19 cellular contexts compared by ENCODE assay signal in genomic region chr20:51430198-51430950, GRCh38.
A peak's percentile ranks its signal among the peaks of the same experiment; 100 is the strongest.
DNase-seq lines count a peak whose midpoint lies in the region; ATAC-seq, FAIRE-seq and TF ChIP-seq lines count a peak whose summit lies in the region.
"Had no signal": no experiment of that assay in that cellular context is flagged by ENCODE, and none has a peak within 500 bp of the region (broad histone marks: within the 10 kb centered on the region; RNA-seq: fewer than 3 reads in every experiment).

No MANE protein-coding gene starts in this region.

- TF ChIP-seq POLR2A in GM12891 (IDR thresholded peaks at IDR 0.05; ENCODE audit: low read depth, low read length): no peak

- H3K4me1 Mint-ChIP-seq in CD8-positive, alpha-beta T cell (ENCODE audit: low read depth): peaks cover 51% of the 10 kb centered on the region
- H3K4me1 Mint-ChIP-seq in memory B cell: peaks cover 25% of the 10 kb centered on the region

- H2AFZ ChIP-seq in Loucy (ENCODE audit: low read length) (no peak overlapping the region), hepatocyte (no peak overlapping the region)
- H2AFZ ChIP-seq: PC-9 had no signal

- 62% methylated on average over 14 of the region's 14 CpGs for WGBS in hepatocyte (ENCODE audit: low lambda C conversion rate, missing lambda C conversion rate)

- peak overlapping the region; percentile 49 for H3K27ac Mint-ChIP-seq in CD8-positive, alpha-beta T cell
- H3K27ac Mint-ChIP-seq in memory B cell: peak overlapping the region; percentile 35

- ATAC-seq in CD8-positive, alpha-beta T cell: no peak
- ATAC-seq in memory B cell (ENCODE audit: low read depth) (no peak), HG03139 (IDR thresholded peaks at IDR 0.05; ENCODE audit: unreplicated experiment) (no peak)

- no peak for FAIRE-seq in GM12891 (lab: Jason Lieb, UNC)
- FAIRE-seq: G401.6 had no signal

- no peaks in the 10 kb centered on the region for H3K9me3 Mint-ChIP-seq in CD8-positive, alpha-beta T cell
- H3K9me3 Mint-ChIP-seq in memory B cell: no peaks in the 10 kb centered on the region

- H3K27me3 Mint-ChIP-seq in CD8-positive, alpha-beta T cell (ENCODE audit: low read depth): no peaks in the 10 kb centered on the region
- no peaks in the 10 kb centered on the region for H3K27me3 Mint-ChIP-seq in memory B cell

- H3K4me2 ChIP-seq in BLaER1 (peak overlapping the region; percentile 70), Loucy (ENCODE audit: low read depth, low read length, poor library complexity, severe bottlenecking) (peak overlapping the region; percentile 70), hepatocyte (no peak overlapping the region)
- H3K4me2 ChIP-seq: PC-9 had no signal

- H3K27me3 ChIP-seq in BLaER1 (no peaks in the 10 kb centered on the region), Loucy (ENCODE audit: insufficient read depth, low read length, poor library complexity, severe bottlenecking) (no peaks in the 10 kb centered on the region), hepatocyte (no peaks in the 10 kb centered on the region)
- no peaks in the 10 kb centered on the region for H3K27me3 ChIP-seq in CD8-positive, alpha-beta T cell (ENCODE audit: insufficient read depth, low read length)

- H3F3A ChIP-seq in Loucy (ENCODE audit: low read depth): peaks cover 15% of the 10 kb centered on the region

- H4K20me1 ChIP-seq in BLaER1 (peaks cover 22% of the 10 kb centered on the region), Loucy (ENCODE audit: insufficient read depth, low read length, poor library complexity, severe bottlenecking) (no peaks in the 10 kb centered on the region), hepatocyte (ENCODE audit: insufficient read depth, poor library complexity, severe bottlenecking) (no peaks in the 10 kb centered on the region)

- no peak for TF ChIP-seq CTCF in CD8-positive, alpha-beta T cell (IDR thresholded peaks at IDR 0.05)
- TF ChIP-seq CTCF in Loucy (conservative IDR thresholded peaks at IDR 0.05; ENCODE audit: low read length) (no peak), hepatocyte (IDR thresholded peaks at IDR 0.05; ENCODE audit: poor library complexity) (no peak)

- no peak overlapping the region for H3K4me3 ChIP-seq in BLaER1
- H3K4me3 ChIP-seq in CD8-positive, alpha-beta T cell (ENCODE audit: low read depth, low read length): no peak overlapping the region
- H3K4me3 ChIP-seq in Loucy (ENCODE audit: low read length, poor library complexity, severe bottlenecking): peak overlapping the region; percentile 38
- H3K4me3 ChIP-seq in hepatocyte: no peak overlapping the region
- H3K4me3 ChIP-seq: PC-9, SJCRH30 had no signal

- H3K36me3 ChIP-seq in BLaER1 (peaks cover 45% of the 10 kb centered on the region), Loucy (ENCODE audit: insufficient read depth, low read length) (peaks cover 48% of the 10 kb centered on the region; the same call in 1 of the 2 replicates), hepatocyte (replicated peaks; ENCODE audit: insufficient read depth, low read depth) (no peaks in the 10 kb centered on the region)
- H3K36me3 ChIP-seq in CD8-positive, alpha-beta T cell (ENCODE audit: insufficient read depth, low read length): peaks cover 49% of the 10 kb centered on the region
- H3K36me3 ChIP-seq: SJCRH30 had no signal

- H3K9me2 ChIP-seq in Loucy (replicated peaks; ENCODE audit: low read depth, low read length): no peaks in the 10 kb centered on the region
- no peaks in the 10 kb centered on the region for H3K9me2 ChIP-seq in hepatocyte (replicated peaks; ENCODE audit: insufficient read depth)

- intact Hi-C loops in CD8-positive, alpha-beta T cell (cut with DNase I, micrococcal nuclease): no loop called here

- H3K9ac ChIP-seq in BLaER1 (no peak overlapping the region), Loucy (ENCODE audit: low read depth, low read length, poor library complexity, severe bottlenecking) (peak overlapping the region; percentile 23)

- no peak overlapping the region for H3K4me3 Mint-ChIP-seq in CD8-positive, alpha-beta T cell
- H3K4me3 Mint-ChIP-seq in memory B cell: no peak overlapping the region

- H3K79me2 ChIP-seq in Loucy (ENCODE audit: insufficient read depth, low read length) (peaks cover 24% of the 10 kb centered on the region), hepatocyte (no peaks in the 10 kb centered on the region)

- H3K4me1 ChIP-seq in BLaER1 (peaks cover 97% of the 10 kb centered on the region), Loucy (ENCODE audit: insufficient read depth, low read length, poor library complexity, severe bottlenecking) (peaks cover 77% of the 10 kb centered on the region), hepatocyte (ENCODE audit: insufficient read depth) (peaks cover 18% of the 10 kb centered on the region)
- H3K4me1 ChIP-seq in CD8-positive, alpha-beta T cell (ENCODE audit: insufficient read depth, low read length): peaks cover 35% of the 10 kb centered on the region
- H3K4me1 ChIP-seq: SJCRH30 had no signal

- CTCF ChIA-PET in CD8-positive, alpha-beta T cell (lab: Charles Lee): interaction anchor here (2.1 kb wide), 1 partner anchor 12 kb away, joined by 5 read pairs; no protein-coding TSS in a partner anchor

- H3K27ac ChIP-seq in BLaER1: peak overlapping the region; percentile 44; the same call in 1 of the 2 replicates
- no peak overlapping the region for H3K27ac ChIP-seq in CD8-positive, alpha-beta T cell (ENCODE audit: low read depth, low read length)
- H3K27ac ChIP-seq in hepatocyte: no peak overlapping the region
- H3K27ac ChIP-seq: C4-2B, PC-9, RWPE1, SJCRH30 had no signal

- POLR2A ChIA-PET in CD8-positive, alpha-beta T cell (lab: Charles Lee): interaction anchor here (0.6 kb wide), 1 partner anchor 43 kb away, joined by 5 read pairs; no protein-coding TSS in a partner anchor

- H3K9me3 ChIP-seq in BLaER1: no peaks in the 10 kb centered on the region
- no peaks in the 10 kb centered on the region for H3K9me3 ChIP-seq in CD8-positive, alpha-beta T cell (ENCODE audit: low read length)
- no peaks in the 10 kb centered on the region for H3K9me3 ChIP-seq in Loucy (ENCODE audit: insufficient read depth, low read depth, low read length)
- H3K9me3 ChIP-seq in hepatocyte (ENCODE audit: low read depth): no peaks in the 10 kb centered on the region
- H3K9me3 ChIP-seq: SJCRH30 had no signal

- H3K36me3 Mint-ChIP-seq in CD8-positive, alpha-beta T cell: peaks cover 85% of the 10 kb centered on the region
- peaks cover 37% of the 10 kb centered on the region for H3K36me3 Mint-ChIP-seq in memory B cell

- no peak for DNase-seq in CD8-positive, alpha-beta T cell
- DNase-seq in memory B cell (ENCODE audit: low spot score in 2 of 2) (no peak), GM12891 (ENCODE audit: insufficient read length, low spot score) (no peak), hepatocyte (ENCODE audit: low spot score) (no peak), cerebellar nuclear complex (lab: John Stamatoyannopoulos, UW) (no peak)
- DNase-seq: H7, KBM-7, NCI-H1417 treated with DMSO at 0.1 percent for 48 hours, NCI-H2029 treated with DMSO at 0.1 percent for 48 hours, NCI-H2171, NCI-H526, PC-9, SJCRH30 had no signal

TF ChIP-seq in GM12891, 5 proteins besides CTCF, POLR2A, EP300 and RAD21:
- no peak for TF ChIP-seq TAF1 (IDR thresholded peaks at IDR 0.05; ENCODE audit: low read depth, low read length)
- no peak for TF ChIP-seq PAX5 (IDR thresholded peaks at IDR 0.05; ENCODE audit: insufficient read depth, low read length, severe bottlenecking)
- TF ChIP-seq POU2F2 (IDR thresholded peaks at IDR 0.05; ENCODE audit: low read depth, low read length): no peak
- TF ChIP-seq POLR2AphosphoS5 (IDR thresholded peaks at IDR 0.05; ENCODE audit: low read depth, low read length): no peak
TF ChIP-seq in GM12891: peak in this region for 0.
